ENCODE assay signal across 17 cellular contexts in the genomic region with DNA sequence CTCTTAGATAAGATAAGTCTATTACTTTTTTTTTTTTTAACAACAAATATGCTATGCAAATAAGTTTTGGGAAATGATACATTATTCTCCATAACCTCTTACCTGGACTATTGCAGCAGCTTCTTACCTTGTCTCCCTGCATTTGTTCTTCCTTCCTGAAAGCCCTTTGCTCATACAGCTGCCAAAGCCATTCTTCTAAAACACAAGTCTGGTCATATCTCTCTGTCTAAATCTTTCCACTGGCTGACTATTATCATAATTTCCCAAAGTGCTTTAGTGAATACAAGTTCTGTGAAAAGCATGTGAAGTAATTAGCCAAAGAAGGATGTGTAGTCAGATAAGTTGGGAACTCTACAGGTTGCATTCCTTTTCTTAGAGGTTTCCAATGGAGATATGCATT.
"Had no signal": no experiment of that assay in that cellular context is flagged by ENCODE, and none has a peak within 500 bp of the region (broad histone marks: within the 10 kb centered on the region; RNA-seq: fewer than 3 reads in every experiment).

No MANE protein-coding gene starts in this region.

- H2AFZ ChIP-seq: PC-9 had no signal

- H3K4me3 ChIP-seq: cardiac muscle cell, PC-9 had no signal

- ATAC-seq: activated CD4-positive, CD25-positive, alpha-beta regulatory T cell treated with anti-CD3 and anti-CD28 coated beads, Interleukin-2, amount 50 U/mL, for 24 hours; activated CD8-positive, alpha-beta T cell treated with anti-CD3 and anti-CD28 coated beads for 36 hours had no signal

- H3K36me3 ChIP-seq: cardiac muscle cell had no signal

- DNase-seq: activated CD4-positive, alpha-beta T cell treated with anti-CD3 and anti-CD28 coated beads for 4 hours; activated CD8-positive, alpha-beta memory T cell treated with anti-CD3 and anti-CD28 coated beads, Interleukin-2, amount 50 U/mL, for 48 hours; activated CD8-positive, alpha-beta T cell treated with anti-CD3 and anti-CD28 coated beads for 36 hours; activated naive CD4-positive, alpha-beta T cell treated with anti-CD3 and anti-CD28 coated beads, Interleukin-2, amount 50 U/mL, for 16 hours; activated naive CD8-positive, alpha-beta T cell treated with anti-CD3 and anti-CD28 coated beads, Interleukin-2, amount 10 ng/mL, durations not matched to agents 7 days and 5 days; activated T-cell treated with anti-CD3 and anti-CD28 coated beads, Interleukin-2, amount 50 U/mL, for 1 hour; aorta; Kasumi-1; NCI-H1048; NCI-H1417; NCI-H2029 treated with DMSO at 0.1 percent for 48 hours; NCI-H446; NCI-H524; PC-9; SHP77 treated with DMSO at 0.1 percent for 48 hours had no signal

- H3K27ac ChIP-seq: cardiac muscle cell, PC-9 had no signal
